Comparison of ENCODE assay signal across 8 cellular contexts in genomic region chr1:185044981-185045792, GRCh38. TPM values are rescaled to one million over a fixed set of nuclear protein-coding genes. Genes with fewer than 3 reads are reported as not detected.
DNase-seq lines count a peak whose midpoint lies in the region; ATAC-seq, FAIRE-seq and TF ChIP-seq lines count a peak whose summit lies in the region.

TSS of gene RNF2 (plus strand) at chr1:185045558. CDS start at chr1:185087554, 41,996 bp downstream.

- H4K20me1 ChIP-seq in DOHH2 (ENCODE audit: control insufficient read depth, insufficient read depth, low read depth, low read length) (peaks cover 15% of the 10 kb centered on the region; the same call in 1 of the 2 replicates), Karpas-422 (ENCODE audit: insufficient read depth, low read depth, low read length) (peaks cover 31% of the 10 kb centered on the region)

- no peak within 1 kb of the TSS for H4K8ac ChIP-seq in neuronal stem cell (ENCODE audit: low read depth, low read length)

- H3K79me2 ChIP-seq in DOHH2 (ENCODE audit: control insufficient read depth, low read length) (peaks cover 44% of the 10 kb centered on the region), Karpas-422 (ENCODE audit: low read length) (peaks cover 38% of the 10 kb centered on the region)

- H3K36me3 ChIP-seq in DOHH2 (ENCODE audit: control insufficient read depth, low read length) (peaks cover 2% of the 10 kb centered on the region; the same call in 1 of the 2 replicates), Karpas-422 (ENCODE audit: insufficient read depth, low read length) (no peaks in the 10 kb centered on the region), SJCRH30 (no peaks in the 10 kb centered on the region), neuronal stem cell (replicated peaks in 1 of 2; ENCODE audit: control insufficient read depth in 2 of 2, insufficient read depth in 2 of 2, low read length in 2 of 2) (no peaks in the 10 kb centered on the region)

- H3K18ac ChIP-seq in neuronal stem cell (ENCODE audit: low read length): peak within 1 kb of the TSS; percentile 97

- peak within 1 kb of the TSS; percentile 94 for H2BK5ac ChIP-seq in neuronal stem cell (ENCODE audit: low read length)

- peak within 1 kb of the TSS; percentile 16; the same call in 1 of the 2 replicates for H3K27ac ChIP-seq in DOHH2 (ENCODE audit: low read depth, low read length)
- H3K27ac ChIP-seq in Karpas-422 (ENCODE audit: low read length): no peak within 1 kb of the TSS
- peak within 1 kb of the TSS; percentile 51 for H3K27ac ChIP-seq in SJCRH30
- peak within 1 kb of the TSS; percentile 60 for H3K27ac ChIP-seq in neuronal stem cell (replicated peaks; ENCODE audit: low read length)

- H2BK15ac ChIP-seq in neuronal stem cell (ENCODE audit: low read length): no peak within 1 kb of the TSS

- peaks cover 12% of the 10 kb centered on the region for H3F3A ChIP-seq in DOHH2 (ENCODE audit: control insufficient read depth, insufficient read depth)

- H3K4me3 ChIP-seq in DOHH2 (ENCODE audit: low read length): peak within 1 kb of the TSS; percentile 93
- peak within 1 kb of the TSS; percentile 96 for H3K4me3 ChIP-seq in Karpas-422 (ENCODE audit: low read length)
- peak within 1 kb of the TSS; percentile 80 for H3K4me3 ChIP-seq in SJCRH30
- peak within 1 kb of the TSS; percentile 82 to 92 for H3K4me3 ChIP-seq in neuronal stem cell (ENCODE audit: low read length in 2 of 2)

- H2AK5ac ChIP-seq in neuronal stem cell (ENCODE audit: low read depth, low read length): peak within 1 kb of the TSS; percentile 72

- H4K91ac ChIP-seq in neuronal stem cell (ENCODE audit: low read depth, low read length, poor library complexity): no peak within 1 kb of the TSS

- H3K4me2 ChIP-seq in DOHH2 (ENCODE audit: low read length) (peak within 1 kb of the TSS; percentile 70), Karpas-422 (ENCODE audit: low read depth, low read length, poor library complexity, severe bottlenecking) (peak within 1 kb of the TSS; percentile 84), neuronal stem cell (ENCODE audit: insufficient read depth, low read length, poor library complexity, severe bottlenecking) (peak within 1 kb of the TSS; percentile 64)

- peak within 1 kb of the TSS; percentile 90 for H2AFZ ChIP-seq in Karpas-422 (ENCODE audit: low read length)
- peak within 1 kb of the TSS; percentile 92 for H2AFZ ChIP-seq in neuronal stem cell (ENCODE audit: low read length)

- DNase-seq in Karpas-422 (peak; percentile 91), SJCRH30 (peak; percentile 80), frontal cortex (ENCODE audit: low spot score in 2 of 2) (peak; percentile 84 to 90), neuronal stem cell (ENCODE audit: low spot score) (peak; percentile 81)
- DNase-seq in activated naive CD4-positive, alpha-beta T cell (lab: John Stamatoyannopoulos, UW): peak; percentile 44 to 76 (median 50)

- no peak within 1 kb of the TSS for H2BK12ac ChIP-seq in neuronal stem cell (ENCODE audit: low read length)

- TF ChIP-seq CTCF in DOHH2 (IDR thresholded peaks at IDR 0.05; ENCODE audit: low read depth, low read length, poor library complexity, severe bottlenecking): no peak
- no peak for TF ChIP-seq CTCF in subcutaneous adipose tissue (IDR thresholded peaks at IDR 0.05; ENCODE audit: low read depth)

- H3K27me3 ChIP-seq in DOHH2 (ENCODE audit: control insufficient read depth, low read length): no peaks in the 10 kb centered on the region
- H3K27me3 ChIP-seq in Karpas-422 (ENCODE audit: low read length): no peaks in the 10 kb centered on the region
- H3K27me3 ChIP-seq in SJCRH30: no peaks in the 10 kb centered on the region
- peaks cover 0 to 2% (median 0%) of the 10 kb centered on the region in 3 experiments for H3K27me3 ChIP-seq in neuronal stem cell (ENCODE audit: control insufficient read depth in 3 of 3, insufficient read depth in 3 of 3, low read depth in 1 of 3, low read length in 3 of 3)

- H3K9me2 ChIP-seq in DOHH2 (replicated peaks; ENCODE audit: control insufficient read depth, low read length) (no peaks in the 10 kb centered on the region), Karpas-422 (replicated peaks; ENCODE audit: insufficient read depth, low read length) (no peaks in the 10 kb centered on the region)

- no peaks in the 10 kb centered on the region for H3K79me1 ChIP-seq in neuronal stem cell (ENCODE audit: low read depth, low read length)

- H3K14ac ChIP-seq in neuronal stem cell (ENCODE audit: low read length): peak within 1 kb of the TSS; percentile 17

- ATAC-seq in GM21825 (IDR thresholded peaks at IDR 0.05; ENCODE audit: unreplicated experiment): peak; percentile 91

- H3K9ac ChIP-seq in Karpas-422 (ENCODE audit: low read length): peak within 1 kb of the TSS; percentile 92
- peak within 1 kb of the TSS; percentile 88 for H3K9ac ChIP-seq in neuronal stem cell (ENCODE audit: low read depth, low read length, poor library complexity)

- WGBS in neuronal stem cell (ENCODE audit: extremely low coverage in 2 of 2, insufficient read length in 2 of 2, insufficient replicate concordance in 1 of 2), 2 donors: no CpG with 5 or more reads among the region's 84 CpGs

- FAIRE-seq in frontal cortex (lab: Jason Lieb, UNC): no peak

- H3K9me3 ChIP-seq in DOHH2 (ENCODE audit: control insufficient read depth, insufficient read depth, low read length) (no peaks in the 10 kb centered on the region), Karpas-422 (ENCODE audit: low read length) (no peaks in the 10 kb centered on the region), SJCRH30 (replicated peaks) (no peaks in the 10 kb centered on the region), neuronal stem cell (replicated peaks in 1 of 2; ENCODE audit: control insufficient read depth in 2 of 2, insufficient read depth in 1 of 2, low read depth in 1 of 2, low read length in 2 of 2) (no peaks in the 10 kb centered on the region)

- H3K23ac ChIP-seq in neuronal stem cell (ENCODE audit: low read depth, low read length, poor library complexity): peak within 1 kb of the TSS; percentile 68

- H2BK120ac ChIP-seq in neuronal stem cell (ENCODE audit: low read depth, low read length): peak within 1 kb of the TSS; percentile 77

- no peak within 1 kb of the TSS for H3K4ac ChIP-seq in neuronal stem cell (ENCODE audit: low read length)

- H3K4me1 ChIP-seq in DOHH2 (ENCODE audit: control insufficient read depth, low read length): peaks cover 15% of the 10 kb centered on the region
- H3K4me1 ChIP-seq in Karpas-422 (ENCODE audit: low read length): peaks cover 21% of the 10 kb centered on the region
- peaks cover 5% of the 10 kb centered on the region for H3K4me1 ChIP-seq in SJCRH30
- peaks cover 4 to 12% of the 10 kb centered on the region in 2 donors for H3K4me1 ChIP-seq in neuronal stem cell (ENCODE audit: control insufficient read depth in 2 of 2, insufficient read depth in 1 of 2, low read depth in 1 of 2, low read length in 2 of 2)

RNA-seq across cellular contexts. Expression of gene RNF2, which starts in this region (rescaled TPM):
- total RNA-seq in Karpas-422 (2014; rRNA removed; shearing (Covaris generic); ENCODE audit: low replicate concordance): 30.4 and 31.7 TPM in 2 replicates
- 30.0 TPM in 2 replicates for total RNA-seq in SJCRH30 (2014; rRNA removed; shearing (Covaris generic))
- 142 TPM for total RNA-seq in frontal cortex
- 41.6 TPM for polyA plus RNA-seq in neuronal stem cell (2013, experiment 1 of 2)
- 43.2 TPM for polyA plus RNA-seq in neuronal stem cell (2013, experiment 2 of 2)
- 10 to 100 TPM in 3 of 4 donors, 1 to 10 TPM in 1; 9.2 to 22.1 (median 20.5) TPM for total RNA-seq in subcutaneous adipose tissue
